1 cellular context compared by ENCODE assay signal in the genomic region with DNA sequence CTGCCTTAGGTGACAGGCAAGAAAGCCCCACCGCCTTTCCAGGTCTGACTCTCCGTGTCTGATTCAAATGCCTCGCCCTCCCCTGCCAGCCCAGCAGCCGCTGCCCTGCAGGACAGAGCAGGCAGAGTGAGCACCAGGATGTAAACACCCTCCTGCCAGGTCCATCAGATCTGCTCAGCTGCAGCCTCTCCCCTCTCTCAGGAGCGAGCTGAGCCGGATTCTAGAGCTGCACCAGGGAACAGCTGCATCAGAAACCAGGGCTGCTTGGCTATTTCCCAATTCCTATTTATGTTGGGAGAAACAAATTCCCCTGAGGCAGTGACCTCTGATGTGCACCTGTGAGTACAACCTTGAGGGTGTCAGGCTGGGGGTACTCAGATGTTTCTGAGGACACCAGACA.
TF ChIP-seq lines count a peak whose summit lies in the region.

No MANE protein-coding gene starts in this region.

TF ChIP-seq in GM23338, 12 proteins besides CTCF, POLR2A, EP300 and RAD21 (continued from another document):
- no peak for TF ChIP-seq ZNF462 (CRISPR knock-in tag; IDR thresholded peaks at IDR 0.05)
